ENCODE assay signal across 7 cellular contexts in the genomic region with DNA sequence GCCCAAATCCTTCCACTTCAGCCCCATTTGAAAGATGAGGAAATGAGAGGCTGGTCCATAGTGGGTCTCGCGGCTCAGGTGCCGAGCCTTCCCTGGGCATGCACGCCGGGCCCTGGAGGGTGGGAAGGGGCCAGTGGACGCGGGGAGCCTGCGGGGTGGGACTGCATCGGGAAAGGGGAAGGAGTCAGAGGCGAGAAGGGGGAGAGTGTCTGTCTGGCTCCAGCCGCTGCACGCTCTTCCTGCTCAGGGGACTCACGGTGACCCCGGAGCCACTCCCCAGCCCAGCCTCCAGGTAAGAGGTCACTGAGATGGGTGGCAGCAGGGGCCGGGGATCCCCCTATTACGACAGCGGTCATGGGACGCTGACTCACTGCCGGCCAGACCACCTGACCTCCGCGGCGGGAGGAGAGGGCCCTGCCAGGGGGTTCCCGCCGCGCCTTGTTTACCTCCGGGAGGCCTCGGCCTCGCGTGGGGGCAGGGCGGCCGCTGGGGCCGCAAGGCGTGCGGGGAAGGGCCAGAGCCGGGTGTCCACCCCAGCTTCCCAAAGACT. TPM values are rescaled to one million over a fixed set of nuclear protein-coding genes. Genes with fewer than 3 reads are reported as not detected.
DNase-seq lines count a peak whose midpoint lies in the region; ATAC-seq and TF ChIP-seq lines count a peak whose summit lies in the region.

No MANE protein-coding gene starts in this region.

- H3K9me3 Mint-ChIP-seq in central memory CD8-positive, alpha-beta T cell = no peaks in the 10 kb centered on the region

- no peaks in the 10 kb centered on the region for H3K27me3 ChIP-seq in kidney epithelial cell (ENCODE audit: control insufficient read depth, insufficient read depth, low read length)

- ATAC-seq in GM18499 (IDR thresholded peaks at IDR 0.05; ENCODE audit: insufficient read depth, unreplicated experiment) (peak; percentile 40), HG02588 (IDR thresholded peaks at IDR 0.05; ENCODE audit: unreplicated experiment) (peak; percentile 61)
- ATAC-seq in central memory CD8-positive, alpha-beta T cell (replicated peaks; ENCODE audit: extremely low read depth, poor library complexity, severe bottlenecking) = peak; percentile 52

- peaks cover 41% of the 10 kb centered on the region for H3K36me3 Mint-ChIP-seq in central memory CD8-positive, alpha-beta T cell (ENCODE audit: insufficient read depth)

- H3K27me3 Mint-ChIP-seq in central memory CD8-positive, alpha-beta T cell = no peaks in the 10 kb centered on the region

- peak overlapping the region; percentile 93 for H3K4me3 Mint-ChIP-seq in central memory CD8-positive, alpha-beta T cell

- H3K4me3 ChIP-seq in kidney epithelial cell (ENCODE audit: low read depth, low read length) = no peak overlapping the region

- peak; percentile 52 for DNase-seq in NCI-H1048 (lab: John Stamatoyannopoulos, UW)
- peak; percentile 69 for DNase-seq in activated CD4-positive, CD25-positive, alpha-beta regulatory T cell treated with anti-CD3 and anti-CD28 coated beads, Interleukin-2, amount 50 U/mL, for 16 hours (ENCODE audit: low read depth, low spot score)
- peak; percentile 68 to 81 for DNase-seq in central memory CD8-positive, alpha-beta T cell (ENCODE audit: low spot score in 2 of 2)
- peak; percentile 82 for DNase-seq in kidney epithelial cell (ENCODE audit: low read depth)
- peak; percentile 67 to 72 for DNase-seq in stimulated activated CD4-positive, alpha-beta T cell treated with anti-CD3 and anti-CD28 coated beads, Interleukin-15, amount 100 ng/mL, for 1 hour (ENCODE audit: low read depth in 1 of 2, low spot score in 1 of 2)

- peak overlapping the region; percentile 93 for H3K27ac Mint-ChIP-seq in central memory CD8-positive, alpha-beta T cell (ENCODE audit: low read depth)

- TF ChIP-seq CTCF in kidney epithelial cell (IDR thresholded peaks at IDR 0.05; ENCODE audit: insufficient read depth, low read length, poor library complexity, severe bottlenecking) = no peak

- peaks cover 3% of the 10 kb centered on the region for H3K36me3 ChIP-seq in kidney epithelial cell (ENCODE audit: control insufficient read depth, insufficient read depth, low read length)

- H3K4me1 Mint-ChIP-seq in central memory CD8-positive, alpha-beta T cell = peaks cover 40% of the 10 kb centered on the region

RNA-seq across cellular contexts. Expression of a gene that starts 1.9 kb away (rescaled TPM):
- 905 and 956 TPM in 2 replicates for total RNA-seq in kidney epithelial cell

RNA-seq across cellular contexts. Expression of a gene that starts 12.2 kb away (rescaled TPM):
- total RNA-seq in kidney epithelial cell = 540 and 586 TPM in 2 replicates

RNA-seq across cellular contexts. Expression of a gene that starts 25.0 kb away (rescaled TPM):
- total RNA-seq in kidney epithelial cell = 0.41 and 5.1 TPM in 2 replicates

RNA-seq across cellular contexts. Expression of a gene that starts 39.8 kb away (rescaled TPM):
- 18.7 and 25.7 TPM in 2 replicates for total RNA-seq in kidney epithelial cell
